Comparison of ENCODE assay signal across 11 cellular contexts in genomic region chr4:2401610-2401983, GRCh38. TPM values are rescaled to one million over a fixed set of nuclear protein-coding genes. Genes with fewer than 3 reads are reported as not detected.
DNase-seq lines count a peak whose midpoint lies in the region; TF ChIP-seq lines count a peak whose summit lies in the region.
"Had no signal": no experiment of that assay in that cellular context is flagged by ENCODE, and none has a peak within 500 bp of the region (broad histone marks: within the 10 kb centered on the region; RNA-seq: fewer than 3 reads in every experiment).

No MANE protein-coding gene starts in this region.

- peak overlapping the region; percentile 37 for H3K4me3 ChIP-seq in brain microvascular endothelial cell (ENCODE audit: low read depth, low read length)
- H3K4me3 ChIP-seq in mesendoderm (ENCODE audit: low read length): no peak overlapping the region

- H3K27ac Mint-ChIP-seq in activated naive CD4-positive, alpha-beta T cell treated with anti-CD3 and anti-CD28 coated beads for 36 hours: no peak overlapping the region
- H3K27ac Mint-ChIP-seq: activated naive CD8-positive, alpha-beta T cell treated with anti-CD3 and anti-CD28 coated beads, Interleukin-2, amount 10 ng/mL, durations not matched to agents 7 days and 5 days had no signal

- H3K79me2 ChIP-seq in mesendoderm (ENCODE audit: control insufficient read depth, insufficient read depth, low read length): no peaks in the 10 kb centered on the region

- H4K8ac ChIP-seq in mesendoderm (ENCODE audit: low read depth, low read length): no peak overlapping the region

- no peak overlapping the region for H3K18ac ChIP-seq in mesendoderm (ENCODE audit: low read length)

- H3K4me1 Mint-ChIP-seq in activated naive CD4-positive, alpha-beta T cell treated with anti-CD3 and anti-CD28 coated beads for 36 hours (ENCODE audit: low read depth): peaks cover 13% of the 10 kb centered on the region

- H3K36me3 Mint-ChIP-seq in activated naive CD4-positive, alpha-beta T cell treated with anti-CD3 and anti-CD28 coated beads for 36 hours (ENCODE audit: low read depth): no peaks in the 10 kb centered on the region
- H3K36me3 Mint-ChIP-seq: activated naive CD8-positive, alpha-beta T cell treated with anti-CD3 and anti-CD28 coated beads, Interleukin-2, amount 10 ng/mL, durations not matched to agents 7 days and 5 days had no signal

- H3K9me3 Mint-ChIP-seq in activated naive CD4-positive, alpha-beta T cell treated with anti-CD3 and anti-CD28 coated beads for 36 hours: no peaks in the 10 kb centered on the region
- H3K9me3 Mint-ChIP-seq: activated naive CD8-positive, alpha-beta T cell treated with anti-CD3 and anti-CD28 coated beads, Interleukin-2, amount 10 ng/mL, durations not matched to agents 7 days and 5 days had no signal

- in situ Hi-C loops in brain microvascular endothelial cell (cut with HindIII; ENCODE audit: low pct_ligation_motif_present, low sequenced_read_pairs): no loop called here

- H3K79me1 ChIP-seq in mesendoderm (ENCODE audit: low read length): no peaks in the 10 kb centered on the region

- H3K36me3 ChIP-seq in brain microvascular endothelial cell (replicated peaks) (no peaks in the 10 kb centered on the region), mesendoderm (ENCODE audit: control insufficient read depth, insufficient read depth, low read length) (no peaks in the 10 kb centered on the region)
- H3K36me3 ChIP-seq: uterus had no signal

- H2BK120ac ChIP-seq in mesendoderm (ENCODE audit: low read depth, low read length): no peak overlapping the region

- H3K4me1 ChIP-seq in mesendoderm (ENCODE audit: control insufficient read depth, low read depth, low read length): peaks cover 6% of the 10 kb centered on the region

- H3K27ac ChIP-seq in brain microvascular endothelial cell (no peak overlapping the region), mesendoderm (ENCODE audit: low read depth, low read length) (no peak overlapping the region), substantia nigra (ENCODE audit: low read depth, low read length, poor library complexity, severe bottlenecking) (peak overlapping the region; percentile 67)

- H3K27me3 ChIP-seq in brain microvascular endothelial cell (replicated peaks): peaks cover 18% of the 10 kb centered on the region
- no peaks in the 10 kb centered on the region for H3K27me3 ChIP-seq in mesendoderm (ENCODE audit: insufficient read depth, low read length, poor library complexity)
- H3K27me3 ChIP-seq: uterus had no signal

- H3K27me3 Mint-ChIP-seq in activated naive CD4-positive, alpha-beta T cell treated with anti-CD3 and anti-CD28 coated beads for 36 hours (ENCODE audit: low read depth): no peaks in the 10 kb centered on the region

- H3K4me3 Mint-ChIP-seq in activated naive CD4-positive, alpha-beta T cell treated with anti-CD3 and anti-CD28 coated beads for 36 hours: peak overlapping the region; percentile 55

- H3K56ac ChIP-seq in mesendoderm (ENCODE audit: low read length): peak overlapping the region; percentile 69

- no peak overlapping the region for H4K5ac ChIP-seq in mesendoderm (ENCODE audit: low read length)

- peak overlapping the region; percentile 56 for H3K9ac ChIP-seq in mesendoderm (ENCODE audit: low read length)

- H2BK5ac ChIP-seq in mesendoderm (ENCODE audit: low read length): no peak overlapping the region

- no peak overlapping the region for H3K4ac ChIP-seq in mesendoderm (ENCODE audit: low read depth, low read length)

- H2BK15ac ChIP-seq in mesendoderm (replicated peaks; ENCODE audit: low read depth): no peak overlapping the region

- H2AK5ac ChIP-seq in mesendoderm (ENCODE audit: low read length): no peak overlapping the region

- H3K4me2 ChIP-seq in mesendoderm (ENCODE audit: low read length): peak overlapping the region; percentile 31

- CTCF ChIA-PET in activated naive CD4-positive, alpha-beta T cell treated with anti-CD3 and anti-CD28 coated beads for 36 hours (lab: Charles Lee): interaction anchor here (1.1 kb wide), 1 partner anchor 22 kb away, joined by 3 read pairs; no protein-coding TSS in a partner anchor

- intact Hi-C loops in activated naive CD4-positive, alpha-beta T cell treated with anti-CD3 and anti-CD28 coated beads for 36 hours (cut with micrococcal nuclease): no loop called here

- no peak for TF ChIP-seq CTCF in brain microvascular endothelial cell (IDR thresholded peaks at IDR 0.05; ENCODE audit: low read depth, low read length, missing control alignments)

- no peak overlapping the region for H3K23ac ChIP-seq in mesendoderm (ENCODE audit: low read length)

- no CpG with 5 or more reads among the region's 15 CpGs for WGBS in mesendoderm (ENCODE audit: extremely low coverage, insufficient coverage, low lambda C conversion rate)

- no peak for DNase-seq in activated naive CD4-positive, alpha-beta T cell treated with anti-CD3 and anti-CD28 coated beads for 36 hours
- DNase-seq in activated naive CD4-positive, alpha-beta T cell treated with anti-CD3 and anti-CD28 coated beads, Interleukin-2, amount 50 U/mL, for 16 hours: no peak
- DNase-seq in brain microvascular endothelial cell (no peak), mesendoderm (no peak), substantia nigra (lab: John Stamatoyannopoulos, UW) (no peak), NAMALWA (ENCODE audit: low spot score) (no peak), NCI-H2107 (lab: John Stamatoyannopoulos, UW) (no peak)
- no peak for DNase-seq in effector CD4-positive, alpha-beta T cell
- DNase-seq: activated naive CD8-positive, alpha-beta T cell treated with anti-CD3 and anti-CD28 coated beads, Interleukin-2, amount 10 ng/mL, durations not matched to agents 7 days and 5 days; AML-193 had no signal

RNA-seq across cellular contexts. Expression of gene ZFYVE28, which starts 16.8 kb away (rescaled TPM):
- 1 to 10 TPM; 5.3 to 6.2 TPM for total RNA-seq in activated naive CD4-positive, alpha-beta T cell treated with anti-CD3 and anti-CD28 coated beads for 36 hours
- 1.5 TPM for polyA plus RNA-seq in mesendoderm (2013, experiment 1 of 2)
- 1.4 TPM for polyA plus RNA-seq in mesendoderm (2013, experiment 2 of 2)

RNA-seq across cellular contexts. Expression of gene CFAP99, which starts 17.2 kb away (rescaled TPM):
- not detected for total RNA-seq in activated naive CD4-positive, alpha-beta T cell treated with anti-CD3 and anti-CD28 coated beads for 36 hours
- 0.11 TPM for polyA plus RNA-seq in mesendoderm (2013, experiment 1 of 2)
- polyA plus RNA-seq in mesendoderm (2013, experiment 2 of 2): 0.13 TPM
